8 cellular contexts compared by ENCODE assay signal in genomic region chr9:105881654-105882349, GRCh38.
A peak's percentile ranks its signal among the peaks of the same experiment; 100 is the strongest.
DNase-seq lines count a peak whose midpoint lies in the region; ATAC-seq, FAIRE-seq and TF ChIP-seq lines count a peak whose summit lies in the region.

No MANE protein-coding gene starts in this region.

- H3K9me3 Mint-ChIP-seq in activated T-cell treated with anti-CD3 and anti-CD28 coated beads, Interleukin-2, amount 50 U/mL, for 72 hours: no peaks in the 10 kb centered on the region

- no peaks in the 10 kb centered on the region for H3K36me3 Mint-ChIP-seq in activated T-cell treated with anti-CD3 and anti-CD28 coated beads, Interleukin-2, amount 50 U/mL, for 72 hours (ENCODE audit: insufficient read depth in 2 of 2)

- H3K4me3 Mint-ChIP-seq in activated T-cell treated with anti-CD3 and anti-CD28 coated beads, Interleukin-2, amount 50 U/mL, for 72 hours: no peak overlapping the region

- in situ Hi-C loops in Caki2 (cut with HindIII; ENCODE audit: low pct_unique_long_range_greater_than_20kb, low sequenced_read_pairs) (no loop called here), Panc1 (cut with HindIII; ENCODE audit: low pct_unique_long_range_greater_than_20kb, low sequenced_read_pairs) (no loop called here)

- ATAC-seq in GM19467 (IDR thresholded peaks at IDR 0.05; ENCODE audit: unreplicated experiment) (peak; percentile 45), Panc1 (peak; percentile 60; the same call in 1 of the 2 replicates), pancreas (peak in 3 of 4 donors; percentile 72 to 84 (median 74))
- peak; percentile 52 to 54 for ATAC-seq in activated T-cell treated with anti-CD3 and anti-CD28 coated beads, Interleukin-2, amount 50 U/mL, for 72 hours (replicated peaks in 1 of 2)

- no TSS peak for BruUV-seq in Panc1 (replicated peaks; lab: Mats Ljungman, UMichigan)

- no peak overlapping the region; a peak in 1 of 4 replicates for H3K4me3 ChIP-seq in Panc1 (ENCODE audit: low read depth in 2 of 2, low read length in 2 of 2)
- no peak overlapping the region for H3K4me3 ChIP-seq in fibroblast of villous mesenchyme (ENCODE audit: low read depth, low read length)
- H3K4me3 ChIP-seq in pancreas: no peak overlapping the region

- peaks cover 31% of the 10 kb centered on the region for H3K27me3 Mint-ChIP-seq in activated T-cell treated with anti-CD3 and anti-CD28 coated beads, Interleukin-2, amount 50 U/mL, for 72 hours (ENCODE audit: low read depth)

- H3K27ac ChIP-seq in Panc1 (ENCODE audit: low read length): no peak overlapping the region
- H3K27ac ChIP-seq in pancreas: no peak overlapping the region

- H3K36me3 ChIP-seq in Panc1 (ENCODE audit: control insufficient read depth, insufficient read depth, low read length): no peaks in the 10 kb centered on the region
- no peaks in the 10 kb centered on the region for H3K36me3 ChIP-seq in pancreas

- DNase-seq in Caki2 (ENCODE audit: low read depth) (peak; percentile 51), HuH-7.5 (ENCODE audit: low spot score) (peak; percentile 36), Panc1 (ENCODE audit: low read depth, low spot score) (peak; percentile 36), fibroblast of villous mesenchyme (ENCODE audit: low read depth) (peak; percentile 50), pancreas (peak in 5 of 6 donors; percentile 11 to 82 (median 46)), ureter (ENCODE audit: low spot score) (peak; percentile 59)
- peak; percentile 65 to 70 for DNase-seq in activated T-cell treated with anti-CD3 and anti-CD28 coated beads, Interleukin-2, amount 50 U/mL, for 72 hours

- FAIRE-seq in pancreas (lab: Jason Lieb, UNC): no peak

- CTCF ChIA-PET in Panc1 (lab: Charles Lee): interaction anchor here (0.7 to 2.0 kb wide), 4 partner anchors 9 to 595 kb away, joined by 3 to 5 read pairs (median 4); no protein-coding TSS in a partner anchor

- TF ChIP-seq CTCF in Panc1 (IDR thresholded peaks at IDR 0.05) (peak; percentile 85), fibroblast of villous mesenchyme (IDR thresholded peaks at IDR 0.05; ENCODE audit: insufficient read depth, low read depth, low read length) (peak; percentile 88), pancreas (IDR thresholded peaks at IDR 0.05) (peak; percentile 69 to 94 (median 76))

- H3K27me3 ChIP-seq in Panc1 (ENCODE audit: control insufficient read depth, insufficient read depth, low read length) (no peaks in the 10 kb centered on the region), pancreas (no peaks in the 10 kb centered on the region)

- no peak overlapping the region for H3K27ac Mint-ChIP-seq in activated T-cell treated with anti-CD3 and anti-CD28 coated beads, Interleukin-2, amount 50 U/mL, for 72 hours

- H3K4me1 ChIP-seq in Panc1 (ENCODE audit: control insufficient read depth, insufficient read depth, low read length) (no peaks in the 10 kb centered on the region), pancreas (no peaks in the 10 kb centered on the region)

- intact Hi-C loops in Panc1 (cut with micrococcal nuclease; ENCODE audit: unreplicated experiment): loop anchor here (2.0 kb wide), 1 partner anchor 39 kb away; no protein-coding TSS in a partner anchor
- intact Hi-C loops in pancreas (cut with DNase I): no loop called here

- POLR2A ChIA-PET in Panc1 (lab: Charles Lee): no interaction called here

- peaks cover 15% of the 10 kb centered on the region for H3K4me1 Mint-ChIP-seq in activated T-cell treated with anti-CD3 and anti-CD28 coated beads, Interleukin-2, amount 50 U/mL, for 72 hours (ENCODE audit: low read depth)

- H3K9me3 ChIP-seq in Panc1 (ENCODE audit: control insufficient read depth, insufficient read depth, low read depth, low read length): no peaks in the 10 kb centered on the region
- no peaks in the 10 kb centered on the region for H3K9me3 ChIP-seq in pancreas

- WGBS in pancreas, 2 donors: 20 to 22% methylated on average over 10 of the region's 10 CpGs
